In the genomic region with DNA sequence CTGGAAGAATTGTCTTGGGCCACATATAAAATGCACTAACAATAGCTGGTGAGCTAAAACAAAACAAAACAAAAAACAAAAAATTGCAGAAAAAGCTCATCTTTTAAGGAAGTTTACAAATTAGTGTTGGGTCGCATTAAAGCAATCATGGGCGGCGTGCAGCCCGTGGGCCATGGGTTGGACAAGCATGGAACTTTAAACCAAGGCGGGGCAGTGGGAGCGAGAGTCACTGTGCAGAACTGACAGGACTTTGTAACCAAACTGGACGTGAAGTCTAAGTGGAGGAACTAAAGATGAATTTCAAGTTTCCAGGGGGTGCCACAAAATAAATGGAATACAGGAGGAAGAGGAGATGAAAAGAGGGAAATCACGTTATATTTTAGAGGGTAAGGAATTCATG, we compare ENCODE assay signal across 18 cellular contexts.
"Had no signal": no experiment of that assay in that cellular context is flagged by ENCODE, and none has a peak within 500 bp of the region (broad histone marks: within the 10 kb centered on the region; RNA-seq: fewer than 3 reads in every experiment).

No MANE protein-coding gene starts in this region.

- H3K4me1 Mint-ChIP-seq: activated naive CD8-positive, alpha-beta T cell treated with anti-CD3 and anti-CD28 coated beads for 36 hours; stimulated activated effector memory CD8-positive, alpha-beta T cell treated with anti-CD3 and anti-CD28 coated beads, Interleukin-12 subunit alpha, Interleukin-12 subunit beta, amount 100 ng/mL, for 72 hours had no signal

- H3K4me1 ChIP-seq: esophagus squamous epithelium, gastrocnemius medialis, psoas muscle had no signal

- H3K4me3 ChIP-seq: coronary artery, esophagus squamous epithelium, gastrocnemius medialis, ovary, psoas muscle, right atrium auricular region had no signal

- H3K36me3 Mint-ChIP-seq: activated naive CD8-positive, alpha-beta T cell treated with anti-CD3 and anti-CD28 coated beads for 36 hours had no signal

- H3K27ac Mint-ChIP-seq: activated naive CD8-positive, alpha-beta T cell treated with anti-CD3 and anti-CD28 coated beads for 36 hours; endodermal cell; stimulated activated effector memory CD8-positive, alpha-beta T cell treated with anti-CD3 and anti-CD28 coated beads, Interleukin-12 subunit alpha, Interleukin-12 subunit beta, amount 100 ng/mL, for 72 hours; T-helper 2 cell treated with Interferon-gamma antibody and Interleukin-4, amounts not matched to agents 5 μg/mL and 100 μg/mL, for 36 hours had no signal

- H3K9me3 Mint-ChIP-seq: activated naive CD8-positive, alpha-beta T cell treated with anti-CD3 and anti-CD28 coated beads for 36 hours; natural killer cell; stimulated activated effector memory CD8-positive, alpha-beta T cell treated with anti-CD3 and anti-CD28 coated beads, Interleukin-12 subunit alpha, Interleukin-12 subunit beta, amount 100 ng/mL, for 72 hours; T-helper 2 cell treated with Interferon-gamma antibody and Interleukin-4, amounts not matched to agents 5 μg/mL and 100 μg/mL, for 36 hours had no signal

- H3K36me3 ChIP-seq: gastrocnemius medialis, ovary, right atrium auricular region had no signal

- H3K9me3 ChIP-seq: esophagus squamous epithelium, gastrocnemius medialis, ovary, psoas muscle, right atrium auricular region had no signal

- FAIRE-seq: bronchial epithelial cell, islet of Langerhans had no signal

- H3K4me3 Mint-ChIP-seq: activated naive CD8-positive, alpha-beta T cell treated with anti-CD3 and anti-CD28 coated beads for 36 hours; endodermal cell; natural killer cell; stimulated activated effector memory CD8-positive, alpha-beta T cell treated with anti-CD3 and anti-CD28 coated beads, Interleukin-12 subunit alpha, Interleukin-12 subunit beta, amount 100 ng/mL, for 72 hours; T-helper 2 cell treated with Interferon-gamma antibody and Interleukin-4, amounts not matched to agents 5 μg/mL and 100 μg/mL, for 36 hours had no signal

- ATAC-seq: gastrocnemius medialis; left cardiac atrium; natural killer cell; psoas muscle; SK-N-SH treated with all-trans-retinoic acid at 6 μM for 48 hours; stimulated activated effector memory CD8-positive, alpha-beta T cell treated with anti-CD3 and anti-CD28 coated beads, Interleukin-12 subunit alpha, Interleukin-12 subunit beta, amount 100 ng/mL, for 72 hours had no signal

- H3K27me3 ChIP-seq: esophagus squamous epithelium, gastrocnemius medialis, ovary, right atrium auricular region had no signal

- H3K27ac ChIP-seq: coronary artery, esophagus squamous epithelium, gastrocnemius medialis, ovary, psoas muscle, right atrium auricular region had no signal

- H3K27me3 Mint-ChIP-seq: activated naive CD8-positive, alpha-beta T cell treated with anti-CD3 and anti-CD28 coated beads for 36 hours had no signal

- DNase-seq: activated naive CD8-positive, alpha-beta T cell treated with anti-CD3 and anti-CD28 coated beads for 36 hours; activated T-cell treated with anti-CD3 and anti-CD28 coated beads, Interleukin-2, amount 50 U/mL, for 1 hour; endodermal cell; esophagus squamous epithelium; gastrocnemius medialis; left cardiac atrium; natural killer cell; ovary; psoas muscle; stimulated activated CD4-positive, alpha-beta T cell treated with anti-CD3 and anti-CD28 coated beads, Interleukin-1b, Interleukin-23, amount 100 ng/mL, for 48 hours; trophoblast cell had no signal
